ENCODE assay signal across 31 cellular contexts in the genomic region with DNA sequence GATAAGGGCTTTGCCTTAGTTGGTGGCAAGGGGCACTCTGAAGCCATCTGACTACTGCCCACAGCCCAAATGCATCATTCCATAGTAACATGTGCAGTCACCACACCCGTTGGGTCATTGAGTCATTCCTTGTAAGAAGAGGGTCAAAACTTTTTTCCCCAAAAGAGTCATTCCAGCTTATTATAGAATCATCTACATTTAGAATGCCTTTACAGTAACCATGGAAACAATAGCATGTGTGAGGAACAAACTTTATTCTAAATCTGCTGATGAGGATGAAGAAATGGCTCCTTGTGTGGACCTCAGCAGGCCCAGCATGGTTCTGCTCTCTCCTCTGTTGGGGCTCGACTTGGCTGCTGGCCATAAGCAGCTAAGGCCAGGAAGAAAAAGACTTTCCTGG.
"Had no signal": no experiment of that assay in that cellular context is flagged by ENCODE, and none has a peak within 500 bp of the region (broad histone marks: within the 10 kb centered on the region; RNA-seq: fewer than 3 reads in every experiment).

No MANE protein-coding gene starts in this region.

- FAIRE-seq: astrocyte, bronchial epithelial cell, colon had no signal

- H3K27ac Mint-ChIP-seq: activated CD4-positive, alpha-beta T cell treated with anti-CD3 and anti-CD28 coated beads, Interleukin-2, amount 10 ng/mL, durations not matched to agents 7 days and 5 days; activated CD8-positive, alpha-beta T cell treated with anti-CD3 and anti-CD28 coated beads for 36 hours; activated naive CD8-positive, alpha-beta T cell; activated T-helper 17 cell treated with anti-CD3 and anti-CD28 coated beads, Interleukin-2, amount 50 U/mL, for 72 hours; effector memory CD8-positive, alpha-beta T cell; WTC11 had no signal

- H3K4me3 ChIP-seq: esophagus muscularis mucosa, gastrocnemius medialis had no signal

- H3K4me1 ChIP-seq: esophagus muscularis mucosa, foreskin keratinocyte, gastrocnemius medialis had no signal

- ATAC-seq: activated CD8-positive, alpha-beta T cell treated with anti-CD3 and anti-CD28 coated beads for 36 hours; activated T-cell treated with anti-CD3 and anti-CD28 coated beads, Interleukin-2, amount 50 U/mL, for 4 hours; activated T-helper 17 cell treated with anti-CD3 and anti-CD28 coated beads, Interleukin-2, amount 50 U/mL, for 72 hours; effector memory CD8-positive, alpha-beta T cell; foreskin keratinocyte; gastrocnemius medialis; WTC11 had no signal

- H3K27me3 Mint-ChIP-seq: activated CD4-positive, alpha-beta T cell treated with anti-CD3 and anti-CD28 coated beads, Interleukin-2, amount 10 ng/mL, durations not matched to agents 7 days and 5 days; activated CD8-positive, alpha-beta T cell treated with anti-CD3 and anti-CD28 coated beads for 36 hours had no signal

- H3K9me3 ChIP-seq: gastrocnemius medialis had no signal

- H3K9me3 Mint-ChIP-seq: activated CD8-positive, alpha-beta T cell treated with anti-CD3 and anti-CD28 coated beads for 36 hours; activated T-helper 17 cell treated with anti-CD3 and anti-CD28 coated beads, Interleukin-2, amount 50 U/mL, for 72 hours had no signal

- H3K27ac ChIP-seq: brain microvascular endothelial cell, esophagus muscularis mucosa, foreskin keratinocyte, gastrocnemius medialis, VCaP had no signal

- DNase-seq: activated CD4-positive, alpha-beta T cell treated with anti-CD3 and anti-CD28 coated beads for 1 hour; activated CD4-positive, alpha-beta T cell treated with anti-CD3 and anti-CD28 coated beads for 4 hours; activated CD4-positive, alpha-beta T cell treated with anti-CD3 and anti-CD28 coated beads, Interleukin-2, amount 10 ng/mL, durations not matched to agents 7 days and 5 days; activated CD4-positive, alpha-beta T cell treated with anti-CD3 and anti-CD28 coated beads, Interleukin-2, amount 50 U/mL, for 4 hours; activated CD8-positive, alpha-beta memory T cell treated with anti-CD3 and anti-CD28 coated beads for 24 hours; activated CD8-positive, alpha-beta T cell treated with anti-CD3 and anti-CD28 coated beads for 36 hours; activated effector memory CD4-positive, alpha-beta T cell treated with Interleukin-2 at 50 U/mL for 16 hours; activated gamma-delta T cell treated with Interleukin-2 at 50 U/mL for 16 hours; activated naive CD4-positive, alpha-beta T cell treated with anti-CD3 and anti-CD28 coated beads, Interleukin-2, amount 50 U/mL, for 16 hours; activated naive CD4-positive, alpha-beta T cell treated with Interleukin-2 at 50 U/mL for 16 hours; activated T-cell treated with anti-CD3 and anti-CD28 coated beads, Interleukin-2, amount 50 U/mL, for 4 hours; amniotic stem cell; brain microvascular endothelial cell; cortex of kidney; dermis blood vessel endothelial cell; effector CD4-positive, alpha-beta T cell; effector memory CD8-positive, alpha-beta T cell; erythroblast; foreskin keratinocyte; gastrocnemius medialis; glutamatergic neuron; T-helper 2 cell had no signal

- H3K36me3 ChIP-seq: brain microvascular endothelial cell, esophagus muscularis mucosa, gastrocnemius medialis had no signal

- H3K4me3 Mint-ChIP-seq: activated CD4-positive, alpha-beta T cell treated with anti-CD3 and anti-CD28 coated beads, Interleukin-2, amount 10 ng/mL, durations not matched to agents 7 days and 5 days; activated CD8-positive, alpha-beta T cell treated with anti-CD3 and anti-CD28 coated beads for 36 hours; activated naive CD8-positive, alpha-beta T cell; activated T-cell treated with anti-CD3 and anti-CD28 coated beads, Interleukin-2, amount 50 U/mL, for 4 hours; activated T-helper 17 cell treated with anti-CD3 and anti-CD28 coated beads, Interleukin-2, amount 50 U/mL, for 72 hours; central memory CD8-positive, alpha-beta T cell; effector memory CD8-positive, alpha-beta T cell; WTC11 had no signal

- H3K36me3 Mint-ChIP-seq: activated naive CD8-positive, alpha-beta T cell had no signal

- H3K4me1 Mint-ChIP-seq: activated CD4-positive, alpha-beta T cell treated with anti-CD3 and anti-CD28 coated beads, Interleukin-2, amount 10 ng/mL, durations not matched to agents 7 days and 5 days; activated T-helper 17 cell treated with anti-CD3 and anti-CD28 coated beads, Interleukin-2, amount 50 U/mL, for 72 hours; central memory CD8-positive, alpha-beta T cell had no signal

- H3K27me3 ChIP-seq: brain microvascular endothelial cell, esophagus muscularis mucosa, foreskin keratinocyte, gastrocnemius medialis had no signal
